16 cellular contexts compared by ENCODE assay signal in genomic region chr3:36701903-36702374, GRCh38.
A peak's percentile ranks its signal among the peaks of the same experiment; 100 is the strongest.
DNase-seq lines count a peak whose midpoint lies in the region; ATAC-seq and TF ChIP-seq lines count a peak whose summit lies in the region.
"Had no signal": no experiment of that assay in that cellular context is flagged by ENCODE, and none has a peak within 500 bp of the region (broad histone marks: within the 10 kb centered on the region; RNA-seq: fewer than 3 reads in every experiment).

No MANE protein-coding gene starts in this region.

- DNase-seq in AG08395 (ENCODE audit: low spot score), result peak; percentile 77
- peak; percentile 66 for DNase-seq in HS-27A (ENCODE audit: low read depth)
- peak; percentile 38 for DNase-seq in amniotic epithelial cell (ENCODE audit: low read depth)
- DNase-seq in fibroblast of pulmonary artery (ENCODE audit: low read depth), result peak; percentile 74
- DNase-seq in H4 (ENCODE audit: low spot score), result no peak
- DNase-seq in activated CD4-positive, alpha-beta T cell treated with anti-CD3 and anti-CD28 coated beads, Interleukin-2, amount 50 U/mL, for 1 hour, result no peak
- no peak for DNase-seq in left ventricle myocardium superior
- DNase-seq in NCI-H187 treated with DMSO at 0.1 percent for 48 hours (lab: John Stamatoyannopoulos, UW), result no peak
- DNase-seq: activated CD8-positive, alpha-beta T cell treated with anti-CD3 and anti-CD28 coated beads, Interleukin-2, amount 10 ng/mL, durations not matched to agents 7 days and 5 days; activated gamma-delta T cell treated with Interleukin-2 at 50 U/mL for 16 hours; esophagus squamous epithelium; posterior cingulate gyrus; stimulated activated CD4-positive, alpha-beta T cell treated with anti-CD3 and anti-CD28 coated beads, Interleukin-4, amount 100 ng/mL, for 4 hours; stimulated activated naive CD4-positive, alpha-beta T cell treated with Interleukin-2 at 50 U/mL for 16 hours; T1000 had no signal

- no peak for ATAC-seq in left ventricle myocardium superior
- ATAC-seq: activated CD8-positive, alpha-beta T cell treated with anti-CD3 and anti-CD28 coated beads, Interleukin-2, amount 10 ng/mL, durations not matched to agents 7 days and 5 days had no signal

- no peak overlapping the region for H3K4me3 ChIP-seq in fibroblast of pulmonary artery (replicated peaks; ENCODE audit: low read depth, low read length)
- H3K4me3 ChIP-seq: BLaER1, esophagus squamous epithelium had no signal

- intact Hi-C loops in left ventricle myocardium superior (cut with micrococcal nuclease), result loop anchor here (5.0 kb wide), 1 partner anchor 735 kb away; no protein-coding TSS in a partner anchor

- TF ChIP-seq CTCF in fibroblast of pulmonary artery (IDR thresholded peaks at IDR 0.05; ENCODE audit: low read length, missing control alignments), result no peak

Comparison
In these comparisons a context has a peak if more than half of its experiments do, and no peak if none do; other contexts are left out.
1. DNase-seq: peak in AG08395 (single experiment), HS-27A (single experiment), amniotic epithelial cell (single experiment) and fibroblast of pulmonary artery (single experiment); none in H4 (single experiment), activated CD4-positive, alpha-beta T cell treated with anti-CD3 and anti-CD28 coated beads, Interleukin-2, amount 50 U/mL, for 1 hour (single experiment), left ventricle myocardium superior (single experiment) and NCI-H187 treated with DMSO at 0.1 percent for 48 hours (single experiment).